In genomic region chr12:53413485-53414215, GRCh38 we compare ENCODE assay signal across 16 cellular contexts. TPM values are rescaled to one million over a fixed set of nuclear protein-coding genes. Genes with fewer than 3 reads are reported as not detected.
DNase-seq lines count a peak whose midpoint lies in the region; TF ChIP-seq lines count a peak whose summit lies in the region.
"Had no signal": no experiment of that assay in that cellular context is flagged by ENCODE, and none has a peak within 500 bp of the region (broad histone marks: within the 10 kb centered on the region; RNA-seq: fewer than 3 reads in every experiment).

No MANE protein-coding gene starts in this region.

- no peaks in the 10 kb centered on the region for H3K27me3 ChIP-seq in ectodermal cell (ENCODE audit: control insufficient read depth, insufficient read depth, low read length, poor library complexity, severe bottlenecking)
- H3K27me3 ChIP-seq in neutrophil = no peaks in the 10 kb centered on the region

- H3K4me3 ChIP-seq in SK-N-MC (peak overlapping the region; percentile 34), ectodermal cell (ENCODE audit: insufficient read depth, low read depth, low read length) (no peak overlapping the region), neutrophil (ENCODE audit: low read depth in 1 of 2, low read length in 1 of 2) (no peak overlapping the region), coronary artery (no peak overlapping the region)
- H3K4me3 ChIP-seq: skin epidermis had no signal

- peaks cover 33% of the 10 kb centered on the region for H3K36me3 ChIP-seq in SK-N-MC (ENCODE audit: insufficient read depth, low read length)
- H3K36me3 ChIP-seq in ectodermal cell (ENCODE audit: control insufficient read depth, insufficient read depth, low read length) = peaks cover 27% of the 10 kb centered on the region
- H3K36me3 ChIP-seq in neutrophil = peaks cover 65% of the 10 kb centered on the region

- peaks cover 38% of the 10 kb centered on the region for H3K36me3 Mint-ChIP-seq in T-helper 1 cell treated with Interleukin-12 subunit alpha and Interleukin-12 subunit beta and Interleukin-4 antibody, amounts not matched to agents 30 μg/mL and 1 μg/mL, for 36 hours (ENCODE audit: low read depth)

- H3K4me1 ChIP-seq in ectodermal cell (ENCODE audit: control insufficient read depth, insufficient read depth, low read length) = peaks cover 22% of the 10 kb centered on the region
- peaks cover 0 to 9% of the 10 kb centered on the region in 2 experiments for H3K4me1 ChIP-seq in neutrophil (ENCODE audit: control insufficient read depth in 1 of 2, insufficient read depth in 1 of 2, low read depth in 1 of 2, low read length in 1 of 2)

- peak overlapping the region; percentile 80 for H3K27ac ChIP-seq in SK-N-MC
- peak overlapping the region; percentile 50 for H3K27ac ChIP-seq in ectodermal cell (ENCODE audit: insufficient read depth, low read depth, low read length, poor library complexity, severe bottlenecking)
- H3K27ac ChIP-seq in neutrophil = peak overlapping the region; percentile 35
- no peak overlapping the region for H3K27ac ChIP-seq in coronary artery
- H3K27ac ChIP-seq: 22Rv1 had no signal

- H3K9me3 Mint-ChIP-seq in T-helper 1 cell treated with Interleukin-12 subunit alpha and Interleukin-12 subunit beta and Interleukin-4 antibody, amounts not matched to agents 30 μg/mL and 1 μg/mL, for 36 hours = no peaks in the 10 kb centered on the region

- H3K4me3 Mint-ChIP-seq in T-helper 1 cell treated with Interleukin-12 subunit alpha and Interleukin-12 subunit beta and Interleukin-4 antibody, amounts not matched to agents 30 μg/mL and 1 μg/mL, for 36 hours = no peak overlapping the region

- H3K27me3 Mint-ChIP-seq in T-helper 1 cell treated with Interleukin-12 subunit alpha and Interleukin-12 subunit beta and Interleukin-4 antibody, amounts not matched to agents 30 μg/mL and 1 μg/mL, for 36 hours (ENCODE audit: low read depth) = no peaks in the 10 kb centered on the region

- 89 to 98% methylated on average over 3 of the region's 3 CpGs for WGBS in ectodermal cell, 2 experiments

- TF ChIP-seq CTCF in neutrophil (IDR thresholded peaks at IDR 0.05) = no peak
- no peak for TF ChIP-seq CTCF in coronary artery (IDR thresholded peaks at IDR 0.05)

- DNase-seq in T-helper 1 cell (no peak), SK-N-MC (ENCODE audit: low read depth, low spot score) (peak; percentile 52), NCI-H187 (lab: John Stamatoyannopoulos, UW) (no peak), occipital lobe (lab: John Stamatoyannopoulos, UW) (no peak), coronary artery (ENCODE audit: low spot score) (no peak)
- DNase-seq: COR-L47; effector CD4-positive, alpha-beta T cell; foreskin melanocyte; GF-D8; NCI-H1694 had no signal

- peaks cover 28% of the 10 kb centered on the region for H3K4me1 Mint-ChIP-seq in T-helper 1 cell treated with Interleukin-12 subunit alpha and Interleukin-12 subunit beta and Interleukin-4 antibody, amounts not matched to agents 30 μg/mL and 1 μg/mL, for 36 hours (ENCODE audit: low read depth)

- H3K9me3 ChIP-seq in SK-N-MC (ENCODE audit: low read depth, low read length) (no peaks in the 10 kb centered on the region), ectodermal cell (ENCODE audit: control insufficient read depth, low read length) (no peaks in the 10 kb centered on the region), neutrophil (no peaks in the 10 kb centered on the region)

- H3K27ac Mint-ChIP-seq in T-helper 1 cell treated with Interleukin-12 subunit alpha and Interleukin-12 subunit beta and Interleukin-4 antibody, amounts not matched to agents 30 μg/mL and 1 μg/mL, for 36 hours = peak overlapping the region; percentile 55

- H3K9ac ChIP-seq in SK-N-MC (ENCODE audit: insufficient read length) = no peak overlapping the region

RNA-seq across cellular contexts. Expression of gene AMHR2, which starts 10.0 kb away (rescaled TPM):
- 4.1 TPM for polyA plus RNA-seq in ectodermal cell (2013, experiment 1 of 4)
- polyA plus RNA-seq in ectodermal cell (2013, experiment 2 of 4) = 6.9 TPM
- 3.1 TPM for polyA plus RNA-seq in ectodermal cell (2013, experiment 3 of 4)
- 3.3 TPM for polyA plus RNA-seq in ectodermal cell (2013, experiment 4 of 4)
- total RNA-seq in occipital lobe = not detected
- total RNA-seq: kidney epithelial cell had no signal

RNA-seq across cellular contexts. Expression of gene PRR13, which starts 27.9 kb away (rescaled TPM):
- polyA plus RNA-seq in ectodermal cell (2013, experiment 1 of 4) = 92.2 TPM
- 99.3 TPM for polyA plus RNA-seq in ectodermal cell (2013, experiment 2 of 4)
- polyA plus RNA-seq in ectodermal cell (2013, experiment 3 of 4) = 75.8 TPM
- polyA plus RNA-seq in ectodermal cell (2013, experiment 4 of 4) = 91.5 TPM
- total RNA-seq in occipital lobe = 5.9 TPM

RNA-seq across cellular contexts. Expression of gene SP1, which starts 33.7 kb away (rescaled TPM):
- polyA plus RNA-seq in ectodermal cell (2013, experiment 1 of 4) = 84.9 TPM
- polyA plus RNA-seq in ectodermal cell (2013, experiment 2 of 4) = 91.3 TPM
- 56.6 TPM for polyA plus RNA-seq in ectodermal cell (2013, experiment 3 of 4)
- polyA plus RNA-seq in ectodermal cell (2013, experiment 4 of 4) = 67.5 TPM
- 14.8 TPM for total RNA-seq in occipital lobe

RNA-seq across cellular contexts. Expression of gene PCBP2, which starts 38.3 kb away (rescaled TPM):
- 1,275 TPM for polyA plus RNA-seq in ectodermal cell (2013, experiment 1 of 4)
- 1,285 TPM for polyA plus RNA-seq in ectodermal cell (2013, experiment 2 of 4)
- polyA plus RNA-seq in ectodermal cell (2013, experiment 3 of 4) = 933 TPM
- polyA plus RNA-seq in ectodermal cell (2013, experiment 4 of 4) = 1,049 TPM
- 181 TPM for total RNA-seq in occipital lobe

Comparison
In these comparisons a context has a peak if more than half of its experiments do, and no peak if none do; other contexts are left out.
1. H3K27ac ChIP-seq: peak in SK-N-MC (single experiment), ectodermal cell (single experiment) and neutrophil (single experiment); none in coronary artery (0 of 2).